Comparison of ENCODE assay signal across 11 cellular contexts in the genomic region with DNA sequence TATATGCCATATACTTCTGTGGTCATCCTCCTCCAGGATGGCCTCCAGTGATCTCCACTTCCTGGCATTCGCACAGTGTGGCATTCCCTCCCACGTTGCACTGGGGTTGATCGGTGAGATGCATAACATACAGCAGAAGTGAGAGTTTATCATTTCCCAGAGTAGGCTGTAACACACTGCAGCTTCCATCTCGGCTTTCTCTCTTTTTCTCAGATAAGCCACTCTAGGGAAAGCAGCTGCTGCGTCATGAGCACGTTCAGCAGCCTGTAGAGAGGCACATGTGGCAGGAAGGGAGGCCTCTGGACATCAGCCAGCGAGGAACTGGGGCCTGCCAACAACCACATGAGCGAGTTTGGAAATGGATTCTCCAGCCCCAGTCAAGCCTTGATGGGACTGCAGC.
DNase-seq lines count a peak whose midpoint lies in the region; ATAC-seq and TF ChIP-seq lines count a peak whose summit lies in the region.
"Had no signal": no experiment of that assay in that cellular context is flagged by ENCODE, and none has a peak within 500 bp of the region (broad histone marks: within the 10 kb centered on the region; RNA-seq: fewer than 3 reads in every experiment).

No MANE protein-coding gene starts in this region.

- H3K4me1 ChIP-seq in BE2C (peaks cover 31% of the 10 kb centered on the region), mucosa of descending colon (ENCODE audit: low read depth) (no peaks in the 10 kb centered on the region)

- H3K36me3 Mint-ChIP-seq in HFFc6 (ENCODE audit: low read depth) = no peaks in the 10 kb centered on the region

- peaks cover 7% of the 10 kb centered on the region for H3K27me3 Mint-ChIP-seq in HFFc6 (ENCODE audit: insufficient read depth)
- H3K27me3 Mint-ChIP-seq: activated CD4-positive, alpha-beta T cell treated with anti-CD3 and anti-CD28 coated beads for 36 hours had no signal

- H3K36me3 ChIP-seq in BE2C = no peaks in the 10 kb centered on the region
- no peaks in the 10 kb centered on the region for H3K36me3 ChIP-seq in mucosa of descending colon (ENCODE audit: low read depth)
- H3K36me3 ChIP-seq: cardiac muscle cell had no signal

- 0 out of 2 replicates have a peak overlapping the region, but pooled peaks have one; percentile 10 for H3K4me3 ChIP-seq in BE2C (ENCODE audit: low read depth, low read length)
- no peak overlapping the region for H3K4me3 ChIP-seq in choroid plexus epithelial cell (ENCODE audit: low read depth, low read length)
- no peak overlapping the region for H3K4me3 ChIP-seq in mucosa of descending colon
- H3K4me3 ChIP-seq: cardiac muscle cell had no signal

- H3K4me1 Mint-ChIP-seq in HFFc6 (ENCODE audit: low read depth) = peaks cover 6% of the 10 kb centered on the region; the same call in 1 of the 2 replicates

- no peak overlapping the region for H3K27ac Mint-ChIP-seq in HFFc6
- H3K27ac Mint-ChIP-seq: activated CD4-positive, alpha-beta T cell treated with anti-CD3 and anti-CD28 coated beads for 36 hours had no signal

- TF ChIP-seq CTCF in BE2C (IDR thresholded peaks at IDR 0.05; ENCODE audit: low read depth, low read length) = no peak
- TF ChIP-seq CTCF in choroid plexus epithelial cell (conservative IDR thresholded peaks at IDR 0.05; ENCODE audit: low read depth, low read length) = no peak
- no peak for TF ChIP-seq CTCF in mucosa of descending colon (IDR thresholded peaks at IDR 0.05)
- no peak for TF ChIP-seq CTCF in HFFc6 (IDR thresholded peaks at IDR 0.05)

- no peaks in the 10 kb centered on the region for H3K9me3 Mint-ChIP-seq in HFFc6

- H3K9me3 ChIP-seq in BE2C (no peaks in the 10 kb centered on the region), mucosa of descending colon (no peaks in the 10 kb centered on the region)

- H3K27me3 ChIP-seq in BE2C = no peaks in the 10 kb centered on the region
- H3K27me3 ChIP-seq: cardiac muscle cell had no signal

- ATAC-seq in mucosa of descending colon (no peak), HG03025 (IDR thresholded peaks at IDR 0.05; ENCODE audit: low FRiP score, unreplicated experiment) (no peak), HG02798 (IDR thresholded peaks at IDR 0.05; ENCODE audit: poor library complexity, unreplicated experiment) (no peak)
- ATAC-seq: activated CD4-positive, alpha-beta T cell treated with anti-CD3 and anti-CD28 coated beads for 36 hours had no signal

- no peak overlapping the region; the same call in 1 of the 2 replicates for H3K4me3 Mint-ChIP-seq in HFFc6
- H3K4me3 Mint-ChIP-seq: activated CD4-positive, alpha-beta T cell treated with anti-CD3 and anti-CD28 coated beads for 36 hours had no signal

- intact Hi-C loops in mucosa of descending colon (cut with DNase I, micrococcal nuclease) = no loop called here

- DNase-seq in BE2C (peak; percentile 92), NCI-H2171 (lab: John Stamatoyannopoulos, UW) (peak; percentile 97), choroid plexus epithelial cell (ENCODE audit: low read depth) (peak; percentile 82), mucosa of descending colon (peak in 2 of 3 donors; percentile 16 to 34), foreskin melanocyte (no peak), HFFc6 (no peak)
- DNase-seq: activated CD4-positive, alpha-beta T cell treated with anti-CD3 and anti-CD28 coated beads for 36 hours; NCI-H526 treated with DMSO at 0.1 percent for 48 hours had no signal

Comparison
In these comparisons a context has a peak if more than half of its experiments do, and no peak if none do; other contexts are left out.
1. DNase-seq: peak in BE2C (single experiment), NCI-H2171 (single experiment), choroid plexus epithelial cell (single experiment) and mucosa of descending colon (2 of 3); none in foreskin melanocyte (single experiment) and HFFc6 (single experiment).